In genomic region chr6:142861711-142862110, GRCh38 we compare ENCODE assay signal across 26 cellular contexts.
A peak's percentile ranks its signal among the peaks of the same experiment; 100 is the strongest.
DNase-seq lines count a peak whose midpoint lies in the region; ATAC-seq and TF ChIP-seq lines count a peak whose summit lies in the region.
"Had no signal": no experiment of that assay in that cellular context is flagged by ENCODE, and none has a peak within 500 bp of the region (broad histone marks: within the 10 kb centered on the region; RNA-seq: fewer than 3 reads in every experiment).

No MANE protein-coding gene starts in this region.

- H3K27ac Mint-ChIP-seq in activated naive CD4-positive, alpha-beta T cell treated with anti-CD3 and anti-CD28 coated beads, Interleukin-2, amount 50 U/mL, for 24 hours: peak overlapping the region; percentile 60
- H3K27ac Mint-ChIP-seq: activated CD8-positive, alpha-beta memory T cell treated with anti-CD3 and anti-CD28 coated beads, Interleukin-2, amount 10 ng/mL, durations not matched to agents 7 days and 5 days; endodermal cell; stimulated activated effector memory CD8-positive, alpha-beta T cell treated with anti-CD3 and anti-CD28 coated beads, Interleukin-12 subunit alpha, Interleukin-12 subunit beta, amount 100 ng/mL, for 72 hours had no signal

- TF ChIP-seq CTCF in lower leg skin (IDR thresholded peaks at IDR 0.05): no peak

- intact Hi-C loops in lower leg skin (cut with DNase I; ENCODE audit: low total_unique reads): no loop called here

- H3K27me3 Mint-ChIP-seq in activated naive CD4-positive, alpha-beta T cell treated with anti-CD3 and anti-CD28 coated beads, Interleukin-2, amount 50 U/mL, for 24 hours: no peaks in the 10 kb centered on the region
- H3K27me3 Mint-ChIP-seq: activated CD8-positive, alpha-beta memory T cell treated with anti-CD3 and anti-CD28 coated beads, Interleukin-2, amount 10 ng/mL, durations not matched to agents 7 days and 5 days; brain; CD8-positive, alpha-beta memory T cell had no signal

- no peak overlapping the region for H3K4me3 Mint-ChIP-seq in activated naive CD4-positive, alpha-beta T cell treated with anti-CD3 and anti-CD28 coated beads, Interleukin-2, amount 50 U/mL, for 24 hours
- H3K4me3 Mint-ChIP-seq: activated CD8-positive, alpha-beta memory T cell treated with anti-CD3 and anti-CD28 coated beads, Interleukin-2, amount 10 ng/mL, durations not matched to agents 7 days and 5 days; brain; endodermal cell; stimulated activated effector memory CD8-positive, alpha-beta T cell treated with anti-CD3 and anti-CD28 coated beads, Interleukin-12 subunit alpha, Interleukin-12 subunit beta, amount 100 ng/mL, for 72 hours had no signal

- 70 to 81% methylated on average over 3 of the region's 3 CpGs for WGBS in lower leg skin, 2 donors

- H3K4me1 Mint-ChIP-seq in activated naive CD4-positive, alpha-beta T cell treated with anti-CD3 and anti-CD28 coated beads, Interleukin-2, amount 50 U/mL, for 24 hours: peaks cover 89% of the 10 kb centered on the region

- H3K9me3 Mint-ChIP-seq in activated naive CD4-positive, alpha-beta T cell treated with anti-CD3 and anti-CD28 coated beads, Interleukin-2, amount 50 U/mL, for 24 hours: no peaks in the 10 kb centered on the region
- H3K9me3 Mint-ChIP-seq: brain; CD8-positive, alpha-beta memory T cell; stimulated activated effector memory CD8-positive, alpha-beta T cell treated with anti-CD3 and anti-CD28 coated beads, Interleukin-12 subunit alpha, Interleukin-12 subunit beta, amount 100 ng/mL, for 72 hours had no signal

- peaks cover 13% of the 10 kb centered on the region for H3K36me3 Mint-ChIP-seq in activated naive CD4-positive, alpha-beta T cell treated with anti-CD3 and anti-CD28 coated beads, Interleukin-2, amount 50 U/mL, for 24 hours

- TF ChIP-seq POLR2A in lower leg skin (IDR thresholded peaks at IDR 0.05): no peak

- H3K4me3 ChIP-seq in lower leg skin (ENCODE audit: low read depth, poor library complexity, severe bottlenecking): no peak overlapping the region
- H3K4me3 ChIP-seq: lung, testis, vagina had no signal

- no peak for ATAC-seq in GM19328 (IDR thresholded peaks at IDR 0.05; ENCODE audit: unreplicated experiment)
- ATAC-seq: activated CD8-positive, alpha-beta memory T cell treated with anti-CD3 and anti-CD28 coated beads, Interleukin-2, amount 10 ng/mL, durations not matched to agents 7 days and 5 days; stimulated activated effector memory CD8-positive, alpha-beta T cell treated with anti-CD3 and anti-CD28 coated beads, Interleukin-12 subunit alpha, Interleukin-12 subunit beta, amount 100 ng/mL, for 72 hours had no signal

- no peak for DNase-seq in activated naive CD4-positive, alpha-beta T cell (lab: John Stamatoyannopoulos, UW)
- DNase-seq in NCI-H524 treated with DMSO at 0.1 percent for 48 hours (lab: John Stamatoyannopoulos, UW): peak; percentile 95
- DNase-seq in cerebellum (ENCODE audit: low spot score): peak; percentile 19
- DNase-seq in lower leg skin (ENCODE audit: low spot score in 2 of 2): no peak
- no peak for DNase-seq in NOMO-1 treated with dmso at 0.1 percent for 144 hours (lab: John Stamatoyannopoulos, UW; ENCODE audit: unreplicated experiment)
- DNase-seq in GM19240 (ENCODE audit: insufficient read length, low spot score): no peak
- DNase-seq: activated CD8-positive, alpha-beta memory T cell treated with anti-CD3 and anti-CD28 coated beads, Interleukin-2, amount 10 ng/mL, durations not matched to agents 7 days and 5 days; CD8-positive, alpha-beta memory T cell; DND-41; endodermal cell; IMR-90; kidney; NCI-H1417 treated with DMSO at 0.1 percent for 48 hours; NCI-H774; nucleus accumbens; SIG-M5; small intestine; stimulated activated CD4-positive, alpha-beta T cell treated with anti-CD3 and anti-CD28 coated beads, Interleukin-2, amount 100 ng/mL, for 24 hours; T-helper 1 cell; testis had no signal

Comparison
In these comparisons a context has a peak if more than half of its experiments do, and no peak if none do; other contexts are left out.
1. DNase-seq: peak in NCI-H524 treated with DMSO at 0.1 percent for 48 hours (single experiment) and cerebellum (single experiment); none in activated naive CD4-positive, alpha-beta T cell (0 of 4), lower leg skin (0 of 2), NOMO-1 treated with dmso at 0.1 percent for 144 hours (single experiment) and GM19240 (single experiment).